In genomic region chr9:119283118-119283794, GRCh38 we compare ENCODE assay signal across 1 cellular context.
TF ChIP-seq lines count a peak whose summit lies in the region.

No MANE protein-coding gene starts in this region.

TF ChIP-seq in GM23338, 12 proteins besides CTCF, POLR2A, EP300 and RAD21 (continued from another document):
- TF ChIP-seq REST (IDR thresholded peaks at IDR 0.05; ENCODE audit: unreplicated experiment) (no peak), EZH2 (IDR thresholded peaks at IDR 0.05; ENCODE audit: low read depth, unreplicated experiment) (no peak)
